27 cellular contexts compared by ENCODE assay signal in genomic region chr7:73570521-73570920, GRCh38. TPM values are rescaled to one million over a fixed set of nuclear protein-coding genes. Genes with fewer than 3 reads are reported as not detected.
"Had no signal": no experiment of that assay in that cellular context is flagged by ENCODE, and none has a peak within 500 bp of the region (broad histone marks: within the 10 kb centered on the region; RNA-seq: fewer than 3 reads in every experiment).

No MANE protein-coding gene starts in this region.

- FAIRE-seq: colon, islet of Langerhans, keratinocyte had no signal

- DNase-seq: dermis blood vessel endothelial cell; dorsolateral prefrontal cortex; effector CD4-positive, alpha-beta T cell; effector memory CD4-positive, alpha-beta T cell; esophagus squamous epithelium; foreskin fibroblast; foreskin melanocyte; gastrocnemius medialis; glutamatergic neuron; head of caudate nucleus; heart right ventricle; hippocampal formation; left cardiac atrium; left lung; left ventricle myocardium superior; mammary epithelial cell; mesendoderm; midbrain had no signal

- H3K27ac ChIP-seq: coronary artery, dorsolateral prefrontal cortex, esophagus squamous epithelium, gastrocnemius medialis, heart right ventricle, left lung had no signal

- H3K4me3 ChIP-seq: coronary artery, dorsolateral prefrontal cortex, esophagus squamous epithelium, gastrocnemius medialis, heart right ventricle, left lung, lung had no signal

- H3K27me3 ChIP-seq: dorsolateral prefrontal cortex, esophagus squamous epithelium, gastrocnemius medialis, heart right ventricle, left lung had no signal

- H3K9me3 ChIP-seq: esophagus squamous epithelium, gastrocnemius medialis, heart right ventricle, left lung had no signal

- ATAC-seq: esophagus mucosa, gastrocnemius medialis, left cardiac atrium, left lung, left ventricle myocardium superior had no signal

RNA-seq across cellular contexts. Expression of gene MLXIPL, which starts 53.8 kb away (rescaled TPM):
- total RNA-seq: dermis blood vessel endothelial cell, endothelial cell of umbilical vein, epithelial cell of proximal tubule, glomerular endothelial cell had no signal
- polyA plus RNA-seq: endothelial cell of umbilical vein had no signal
